ENCODE assay signal across 8 cellular contexts in the genomic region with DNA sequence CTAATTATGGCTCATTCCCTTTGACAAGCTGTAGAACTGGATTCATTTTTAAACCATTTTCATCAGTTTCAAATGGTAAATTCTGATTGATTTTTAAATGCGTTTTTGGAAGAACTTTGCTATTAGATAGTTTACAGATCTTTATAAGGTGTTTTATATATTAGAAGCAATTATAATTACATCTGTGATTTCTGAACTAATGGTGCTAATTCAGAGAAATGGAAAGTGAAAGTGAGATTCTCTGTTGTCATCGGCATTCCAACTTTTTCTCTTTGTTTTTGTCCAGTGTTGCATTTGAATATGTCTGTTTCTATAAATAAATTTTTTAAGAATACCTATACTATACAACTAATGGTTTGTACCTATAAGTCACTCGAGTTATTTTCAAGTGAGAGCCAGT.
DNase-seq lines count a peak whose midpoint lies in the region; ATAC-seq and TF ChIP-seq lines count a peak whose summit lies in the region.

No MANE protein-coding gene starts in this region.

- H3K79me2 ChIP-seq in OCI-LY3 (ENCODE audit: low read length) = no peaks in the 10 kb centered on the region

- H3K9me3 Mint-ChIP-seq in CD14-positive monocyte (peaks cover 0 to 3% (median 0%) of the 10 kb centered on the region in 7 donors), glutamatergic neuron (ENCODE audit: unreplicated experiment) (no peaks in the 10 kb centered on the region)
- H3K9me3 Mint-ChIP-seq in effector memory CD8-positive, alpha-beta T cell = no peaks in the 10 kb centered on the region

- H3K9ac ChIP-seq in OCI-LY3 (ENCODE audit: low read length) = peak overlapping the region; percentile 14

- peaks cover 13% of the 10 kb centered on the region for H3K4me1 Mint-ChIP-seq in CD14-positive monocyte
- peaks cover 7 to 14% of the 10 kb centered on the region in 2 donors for H3K4me1 Mint-ChIP-seq in effector memory CD8-positive, alpha-beta T cell (ENCODE audit: low read depth in 2 of 2)
- H3K4me1 Mint-ChIP-seq in glutamatergic neuron (ENCODE audit: low read depth, unreplicated experiment) = peaks cover 23% of the 10 kb centered on the region

- H3K27me3 Mint-ChIP-seq in CD14-positive monocyte (ENCODE audit: low read depth in 3 of 3) = no peaks in the 10 kb centered on the region
- H3K27me3 Mint-ChIP-seq in effector memory CD8-positive, alpha-beta T cell = no peaks in the 10 kb centered on the region
- peaks cover 2% of the 10 kb centered on the region for H3K27me3 Mint-ChIP-seq in glutamatergic neuron (ENCODE audit: unreplicated experiment)

- intact Hi-C loops in CD14-positive monocyte (cut with micrococcal nuclease) = no loop called here
- intact Hi-C loops in ovary (cut with DNase I) = no loop called here

- TF ChIP-seq CTCF in CD14-positive monocyte (IDR thresholded peaks at IDR 0.05) = no peak
- TF ChIP-seq CTCF in OCI-LY3 (IDR thresholded peaks at IDR 0.05; ENCODE audit: low read depth, low read length) = no peak
- no peak for TF ChIP-seq CTCF in ovary (IDR thresholded peaks at IDR 0.05)
- TF ChIP-seq CTCF in glutamatergic neuron (IDR thresholded peaks at IDR 0.05; ENCODE audit: partially characterized antibody, unreplicated experiment) = no peak
- TF ChIP-seq CTCF in RWPE1 (conservative IDR thresholded peaks at IDR 0.05; ENCODE audit: low read depth) = no peak

- POLR2A ChIA-PET in RWPE1 (lab: Yijun Ruan, JAX; ENCODE audit: low non-redundant PET) = no interaction called here

- H3K4me3 ChIP-seq in OCI-LY3 (ENCODE audit: low read length) = peak overlapping the region; percentile 56
- H3K4me3 ChIP-seq in ovary = peak overlapping the region; percentile 26

- TF ChIP-seq EP300 in ovary (IDR thresholded peaks at IDR 0.05) = no peak

- no peak for ATAC-seq in effector memory CD8-positive, alpha-beta T cell (replicated peaks)

- no peak for DNase-seq in CD14-positive monocyte (ENCODE audit: low spot score)
- DNase-seq in effector memory CD8-positive, alpha-beta T cell = no peak
- no peak for DNase-seq in ovary
- no peak for DNase-seq in kidney glomerular epithelial cell (lab: John Stamatoyannopoulos, UW)
- no peak for DNase-seq in glutamatergic neuron
- no peak for DNase-seq in RWPE1 (ENCODE audit: low spot score)
- DNase-seq in HuH-7.5 (ENCODE audit: low spot score) = no peak

- H3K27ac Mint-ChIP-seq in CD14-positive monocyte = peak overlapping the region in 6 of 7 donors; percentile 15 to 87 (median 72)
- H3K27ac Mint-ChIP-seq in effector memory CD8-positive, alpha-beta T cell = peak overlapping the region; percentile 92 to 95
- H3K27ac Mint-ChIP-seq in glutamatergic neuron (ENCODE audit: unreplicated experiment) = no peak overlapping the region

- H3K4me1 ChIP-seq in OCI-LY3 (ENCODE audit: low read length) = peaks cover 16% of the 10 kb centered on the region
- peaks cover 17% of the 10 kb centered on the region for H3K4me1 ChIP-seq in ovary (ENCODE audit: insufficient read depth)

- peaks cover 31 to 36% of the 10 kb centered on the region in 2 donors for H3K36me3 Mint-ChIP-seq in CD14-positive monocyte
- peaks cover 7% of the 10 kb centered on the region for H3K36me3 Mint-ChIP-seq in effector memory CD8-positive, alpha-beta T cell (ENCODE audit: insufficient read depth)
- H3K36me3 Mint-ChIP-seq in glutamatergic neuron (ENCODE audit: unreplicated experiment) = peaks cover 4% of the 10 kb centered on the region

- TF ChIP-seq POLR2A in ovary (IDR thresholded peaks at IDR 0.05) = no peak

- WGBS in ovary, 3 donors = 1 to 11% (median 2%) methylated on average over 3 of the region's 3 CpGs

- H3K27ac ChIP-seq in OCI-LY3 (ENCODE audit: low read length) = no peak overlapping the region
- H3K27ac ChIP-seq in ovary = peak overlapping the region in 1 of 2 donors; percentile 44
- no peak overlapping the region for H3K27ac ChIP-seq in RWPE1

- H3K9me3 ChIP-seq in OCI-LY3 (ENCODE audit: insufficient read depth, low read length) = no peaks in the 10 kb centered on the region
- no peaks in the 10 kb centered on the region for H3K9me3 ChIP-seq in ovary

- peak overlapping the region; percentile 51 for H2AFZ ChIP-seq in OCI-LY3 (ENCODE audit: low read depth, low read length)

- H3K27me3 ChIP-seq in OCI-LY3 (ENCODE audit: low read depth, low read length) (no peaks in the 10 kb centered on the region), ovary (no peaks in the 10 kb centered on the region)

- CTCF ChIA-PET in RWPE1 (lab: Yijun Ruan, JAX) = interaction anchor here (1.5 kb wide), 1 partner anchor 15 kb away, joined by 3 read pairs; no protein-coding TSS in a partner anchor

- H3K4me2 ChIP-seq in OCI-LY3 (ENCODE audit: low read length) = peak overlapping the region; percentile 71

- no peaks in the 10 kb centered on the region for H4K20me1 ChIP-seq in OCI-LY3 (ENCODE audit: insufficient read depth, low read length)

- H3K36me3 ChIP-seq in OCI-LY3 (replicated peaks; ENCODE audit: low read depth, low read length) = no peaks in the 10 kb centered on the region
- no peaks in the 10 kb centered on the region for H3K36me3 ChIP-seq in ovary

- H3K4me3 Mint-ChIP-seq in CD14-positive monocyte (peak overlapping the region; percentile 71 to 85), glutamatergic neuron (ENCODE audit: unreplicated experiment) (no peak overlapping the region)
- peak overlapping the region; percentile 76 to 88 for H3K4me3 Mint-ChIP-seq in effector memory CD8-positive, alpha-beta T cell
